9 cellular contexts compared by ENCODE assay signal in the genomic region with DNA sequence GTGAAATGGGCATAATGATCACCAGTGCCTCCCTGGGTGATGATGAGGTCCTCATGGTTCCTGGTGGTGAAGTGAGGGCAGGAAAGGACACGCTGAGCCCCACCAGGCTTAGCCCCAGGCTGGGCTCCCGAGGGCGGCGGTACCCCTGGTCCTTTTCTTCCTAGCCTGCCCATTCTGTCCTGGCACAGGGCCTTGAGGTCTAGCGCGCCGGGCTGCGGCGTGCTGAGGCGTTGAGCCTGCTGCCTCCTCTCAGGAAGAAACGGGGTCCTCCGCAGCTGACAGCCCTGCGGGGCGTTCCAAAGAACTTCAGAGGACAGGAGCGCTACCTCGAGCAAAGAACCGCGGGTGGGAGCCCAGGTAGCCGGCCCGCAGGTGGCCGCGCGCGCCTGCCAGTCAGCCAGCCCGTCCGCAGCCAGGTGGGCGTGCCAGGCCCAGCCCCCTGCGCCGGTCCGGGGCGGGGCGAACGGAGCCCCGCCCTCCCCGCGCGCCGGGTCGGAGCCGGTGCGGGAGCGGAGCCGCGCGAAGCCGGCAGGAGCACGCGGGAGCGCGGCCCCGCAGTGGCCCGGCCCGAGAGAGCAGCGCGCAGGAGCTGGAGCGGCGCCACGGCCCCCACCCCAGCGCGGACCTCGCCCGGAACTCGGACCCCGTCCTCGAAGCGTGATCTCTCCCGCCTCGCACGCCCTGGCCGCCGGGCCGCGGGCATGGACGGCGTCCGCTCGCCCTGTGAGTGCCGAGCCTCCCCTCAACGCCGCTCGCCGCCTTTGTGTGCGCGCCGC. TPM values are rescaled to one million over a fixed set of nuclear protein-coding genes. Genes with fewer than 3 reads are reported as not detected.
A peak's percentile ranks its signal among the peaks of the same experiment; 100 is the strongest.
DNase-seq lines count a peak whose midpoint lies in the region; ATAC-seq, FAIRE-seq and TF ChIP-seq lines count a peak whose summit lies in the region.
"Had no signal": no experiment of that assay in that cellular context is flagged by ENCODE, and none has a peak within 500 bp of the region (broad histone marks: within the 10 kb centered on the region; RNA-seq: fewer than 3 reads in every experiment).

A gene (plus strand): TSS at position 477 of the 776 bp plus-strand sequence. CDS start 791 bp downstream, outside the sequence.

- peaks cover 79% of the 10 kb centered on the region for H3K4me1 ChIP-seq in HepG2 (ENCODE audit: insufficient read depth, low read length)

- H3K79me2 ChIP-seq in HepG2 (ENCODE audit: insufficient read depth, low read length), result peaks cover 33% of the 10 kb centered on the region

- no peak within 1 kb of the TSS for H2AFZ ChIP-seq in HepG2 (ENCODE audit: low read length)

- H3K4me3 ChIP-seq in HepG2 (replicated peaks in 1 of 3; ENCODE audit: insufficient read depth in 1 of 3, low read depth in 2 of 3, low read length in 3 of 3), result peak within 1 kb of the TSS; percentile 70 to 79 (median 74)

- TF ChIP-seq CTCF in HepG2 (CRISPR knock-in tag; IDR thresholded peaks at IDR 0.05), result peak; percentile 11; the same call in 1 of the 2 replicates

- peak within 1 kb of the TSS; percentile 41 for H3K27ac ChIP-seq in HepG2 (ENCODE audit: extremely low read length, insufficient read depth, low read length)

- intact Hi-C loops in HepG2 (cut with micrococcal nuclease; ENCODE audit: unreplicated experiment), result no loop called here

- H3K9me3 ChIP-seq in HepG2 (ENCODE audit: low read length), result no peaks in the 10 kb centered on the region

- peaks cover 3 to 21% of the 10 kb centered on the region in 2 experiments; a peak in 4 of 5 replicates for H3K27me3 ChIP-seq in HepG2 (ENCODE audit: control insufficient read depth in 1 of 2, insufficient read depth in 2 of 2, low read length in 2 of 2)

- in situ Hi-C loops in HepG2 (cut with HindIII; ENCODE audit: extremely low pct_ligation_motif_present, low pct_unique_long_range_greater_than_20kb), result no loop called here

- BruUV-seq in HepG2 (replicated peaks; lab: Mats Ljungman, UMichigan), result no TSS peak

- ATAC-seq in HepG2 (peak; percentile 65), HG03342 (IDR thresholded peaks at IDR 0.05; ENCODE audit: unreplicated experiment) (no peak)

- peak within 1 kb of the TSS; percentile 72 for H3K9ac ChIP-seq in HepG2 (ENCODE audit: insufficient read depth, low read depth, low read length)

- TF ChIP-seq EP300 in HepG2 (IDR thresholded peaks at IDR 0.05; ENCODE audit: low read depth in 2 of 2, low read length in 2 of 2) (no peak), HepG2 (CRISPR knock-in tag; IDR thresholded peaks at IDR 0.05; ENCODE audit: borderline replicate concordance) (no peak)

- peak within 1 kb of the TSS; percentile 80 for H3K4me2 ChIP-seq in HepG2 (ENCODE audit: low read depth, low read length)

- peak; percentile 6; the same call in 1 of the 2 replicates for TF ChIP-seq RAD21 in HepG2 (CRISPR knock-in tag; IDR thresholded peaks at IDR 0.05)

- CTCF ChIA-PET in HepG2 (lab: Yijun Ruan, JAX; ENCODE audit: low intra/inter-chr PET ratio, low total read pairs), result no interaction called here

- FAIRE-seq in HepG2 (lab: Jason Lieb, UNC), result no peak
- FAIRE-seq: G401.6 had no signal

- peak; percentile 16 for DNase-seq in activated CD4-positive, alpha-beta T cell treated with anti-CD3 and anti-CD28 coated beads for 1 hour
- DNase-seq in activated CD4-positive, alpha-beta T cell treated with anti-CD3 and anti-CD28 coated beads, Interleukin-2, amount 50 U/mL, for 4 hours, result no peak
- DNase-seq in T-helper 9 cell (peak; percentile 32), cerebellum (ENCODE audit: low spot score) (peak; percentile 94), HepG2 (ENCODE audit: low spot score) (no peak), SW 1271 (lab: John Stamatoyannopoulos, UW) (no peak)
- DNase-seq in stimulated activated CD4-positive, alpha-beta T cell treated with anti-CD3 and anti-CD28 coated beads, Interleukin-4, amount 100 ng/mL, for 24 hours, result peak; percentile 25

- 0 out of 5 replicates have a peak, but pooled peaks cover 1 to 4% of the 10 kb centered on the region in 2 experiments for H3K36me3 ChIP-seq in HepG2 (replicated peaks in 1 of 2; ENCODE audit: control insufficient read depth in 1 of 2, insufficient read depth in 2 of 2, low read length in 2 of 2)

- 6% methylated on average over 12 of the region's 85 CpGs for WGBS in HepG2 (ENCODE audit: low lambda C conversion rate)

- H4K20me1 ChIP-seq in HepG2 (ENCODE audit: insufficient read depth, low read length), result no peaks in the 10 kb centered on the region

- POLR2A ChIA-PET in HepG2 (lab: Yijun Ruan, JAX), result no interaction called here

- TF ChIP-seq POLR2A in HepG2 (IDR thresholded peaks at IDR 0.05; ENCODE audit: insufficient read depth in 1 of 2, low read depth in 2 of 2, low read length in 2 of 2), result 0 out of 4 replicates have a peak, but pooled peaks of 1 of the 2 experiments have one; percentile 25

TF ChIP-seq in HepG2, 621 proteins besides CTCF, POLR2A, EP300 and RAD21 (continues in another document):
- TF ChIP-seq, protein P1, sequence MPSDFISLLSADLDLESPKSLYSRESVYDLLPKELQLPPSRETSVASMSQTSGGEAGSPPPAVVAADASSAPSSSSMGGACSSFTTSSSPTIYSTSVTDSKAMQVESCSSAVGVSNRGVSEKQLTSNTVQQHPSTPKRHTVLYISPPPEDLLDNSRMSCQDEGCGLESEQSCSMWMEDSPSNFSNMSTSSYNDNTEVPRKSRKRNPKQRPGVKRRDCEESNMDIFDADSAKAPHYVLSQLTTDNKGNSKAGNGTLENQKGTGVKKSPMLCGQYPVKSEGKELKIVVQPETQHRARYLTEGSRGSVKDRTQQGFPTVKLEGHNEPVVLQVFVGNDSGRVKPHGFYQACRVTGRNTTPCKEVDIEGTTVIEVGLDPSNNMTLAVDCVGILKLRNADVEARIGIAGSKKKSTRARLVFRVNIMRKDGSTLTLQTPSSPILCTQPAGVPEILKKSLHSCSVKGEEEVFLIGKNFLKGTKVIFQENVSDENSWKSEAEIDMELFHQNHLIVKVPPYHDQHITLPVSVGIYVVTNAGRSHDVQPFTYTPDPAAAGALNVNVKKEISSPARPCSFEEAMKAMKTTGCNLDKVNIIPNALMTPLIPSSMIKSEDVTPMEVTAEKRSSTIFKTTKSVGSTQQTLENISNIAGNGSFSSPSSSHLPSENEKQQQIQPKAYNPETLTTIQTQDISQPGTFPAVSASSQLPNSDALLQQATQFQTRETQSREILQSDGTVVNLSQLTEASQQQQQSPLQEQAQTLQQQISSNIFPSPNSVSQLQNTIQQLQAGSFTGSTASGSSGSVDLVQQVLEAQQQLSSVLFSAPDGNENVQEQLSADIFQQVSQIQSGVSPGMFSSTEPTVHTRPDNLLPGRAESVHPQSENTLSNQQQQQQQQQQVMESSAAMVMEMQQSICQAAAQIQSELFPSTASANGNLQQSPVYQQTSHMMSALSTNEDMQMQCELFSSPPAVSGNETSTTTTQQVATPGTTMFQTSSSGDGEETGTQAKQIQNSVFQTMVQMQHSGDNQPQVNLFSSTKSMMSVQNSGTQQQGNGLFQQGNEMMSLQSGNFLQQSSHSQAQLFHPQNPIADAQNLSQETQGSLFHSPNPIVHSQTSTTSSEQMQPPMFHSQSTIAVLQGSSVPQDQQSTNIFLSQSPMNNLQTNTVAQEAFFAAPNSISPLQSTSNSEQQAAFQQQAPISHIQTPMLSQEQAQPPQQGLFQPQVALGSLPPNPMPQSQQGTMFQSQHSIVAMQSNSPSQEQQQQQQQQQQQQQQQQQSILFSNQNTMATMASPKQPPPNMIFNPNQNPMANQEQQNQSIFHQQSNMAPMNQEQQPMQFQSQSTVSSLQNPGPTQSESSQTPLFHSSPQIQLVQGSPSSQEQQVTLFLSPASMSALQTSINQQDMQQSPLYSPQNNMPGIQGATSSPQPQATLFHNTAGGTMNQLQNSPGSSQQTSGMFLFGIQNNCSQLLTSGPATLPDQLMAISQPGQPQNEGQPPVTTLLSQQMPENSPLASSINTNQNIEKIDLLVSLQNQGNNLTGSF (CRISPR knock-in tag; IDR thresholded peaks at IDR 0.05), result no peak
- no peak for TF ChIP-seq ZNF543 (CRISPR knock-in tag; IDR thresholded peaks at IDR 0.05)
- TF ChIP-seq ZFP62 (CRISPR knock-in tag; IDR thresholded peaks at IDR 0.05), result no peak
- no peak for TF ChIP-seq ZNF747 (CRISPR knock-in tag; IDR thresholded peaks at IDR 0.05; ENCODE audit: borderline replicate concordance)
- TF ChIP-seq, protein P2, sequence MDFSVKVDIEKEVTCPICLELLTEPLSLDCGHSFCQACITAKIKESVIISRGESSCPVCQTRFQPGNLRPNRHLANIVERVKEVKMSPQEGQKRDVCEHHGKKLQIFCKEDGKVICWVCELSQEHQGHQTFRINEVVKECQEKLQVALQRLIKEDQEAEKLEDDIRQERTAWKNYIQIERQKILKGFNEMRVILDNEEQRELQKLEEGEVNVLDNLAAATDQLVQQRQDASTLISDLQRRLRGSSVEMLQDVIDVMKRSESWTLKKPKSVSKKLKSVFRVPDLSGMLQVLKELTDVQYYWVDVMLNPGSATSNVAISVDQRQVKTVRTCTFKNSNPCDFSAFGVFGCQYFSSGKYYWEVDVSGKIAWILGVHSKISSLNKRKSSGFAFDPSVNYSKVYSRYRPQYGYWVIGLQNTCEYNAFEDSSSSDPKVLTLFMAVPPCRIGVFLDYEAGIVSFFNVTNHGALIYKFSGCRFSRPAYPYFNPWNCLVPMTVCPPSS (IDR thresholded peaks at IDR 0.05), result no peak
- no peak for TF ChIP-seq TEAD2 (CRISPR knock-in tag; IDR thresholded peaks at IDR 0.05)

RNA-seq across cellular contexts. Expression of the gene that starts here (rescaled TPM):
- total RNA-seq in cerebellum (47.4 TPM), HepG2 (2016; rRNA removed; fragmentation: Illumina TruSeq; extraction: Trizol) (10.5 and 16.6 TPM in 2 replicates)
- total RNA-seq in HepG2 (2016; cell fraction: cytosol; rRNA removed; fragmentation: Illumina TruSeq; extraction: Trizol; ENCODE audit: low read depth), result 2.8 and 5.4 TPM in 2 replicates
- 7.9 and 14.6 TPM in 2 replicates for total RNA-seq in HepG2 (2016; cell fraction: insoluble cytoplasmic fraction; rRNA removed; fragmentation: Illumina TruSeq; extraction: Trizol)
- total RNA-seq in HepG2 (2016; cell fraction: membrane; rRNA removed; fragmentation: Illumina TruSeq; extraction: Trizol), result 9.4 and 9.8 TPM in 2 replicates
- total RNA-seq in HepG2 (2016; cell fraction: nucleus; rRNA removed; fragmentation: Illumina TruSeq; extraction: Trizol), result 21.0 and 29.3 TPM in 2 replicates
- polyA plus RNA-seq in HepG2 (2011; rRNA removed), result 11.4 and 12.0 TPM in 2 replicates
- 3.1 and 5.3 TPM in 2 replicates for polyA plus RNA-seq in HepG2 (2011; cell fraction: cytosol; rRNA removed)
- 98.4 and 126 TPM in 2 replicates for polyA plus RNA-seq in HepG2 (2011; cell fraction: nucleus; rRNA removed)
- polyA plus RNA-seq in HepG2 (2012), result 29.1 and 39.4 TPM in 2 replicates
- polyA plus RNA-seq in HepG2 (2016; cell fraction: cytosol; fragmentation: Illumina TruSeq; extraction: Trizol; ENCODE audit: low read depth), result 3.2 and 4.2 TPM in 2 replicates
- 18.9 and 27.7 TPM in 2 replicates for polyA plus RNA-seq in HepG2 (2016; cell fraction: insoluble cytoplasmic fraction; fragmentation: Illumina TruSeq; extraction: Trizol; ENCODE audit: low read depth)
- 4.9 and 6.5 TPM in 2 replicates for polyA plus RNA-seq in HepG2 (2016; cell fraction: membrane; fragmentation: Illumina TruSeq; extraction: Trizol; ENCODE audit: low read depth)
- 87.2 and 94.8 TPM in 2 replicates for polyA plus RNA-seq in HepG2 (2016; cell fraction: nucleus; fragmentation: Illumina TruSeq; extraction: Trizol; ENCODE audit: insufficient read depth, low read depth)
- 8.4 and 22.7 TPM in 2 replicates for polyA minus RNA-seq in HepG2 (2011; rRNA and poly(A)+ RNA removed; ENCODE audit: low replicate concordance)
- 15.8 and 17.9 TPM in 2 replicates for polyA minus RNA-seq in HepG2 (2011; cell fraction: cytosol; rRNA and poly(A)+ RNA removed)
- polyA minus RNA-seq in HepG2 (2011; cell fraction: nucleus; rRNA and poly(A)+ RNA removed), result 32.8 and 40.0 TPM in 2 replicates

Comparison
In these comparisons a context has a peak if more than half of its experiments do, and no peak if none do; other contexts are left out.
1. DNase-seq: peak in activated CD4-positive, alpha-beta T cell treated with anti-CD3 and anti-CD28 coated beads for 1 hour (single experiment), T-helper 9 cell (single experiment), cerebellum (single experiment) and stimulated activated CD4-positive, alpha-beta T cell treated with anti-CD3 and anti-CD28 coated beads, Interleukin-4, amount 100 ng/mL, for 24 hours (single experiment); none in activated CD4-positive, alpha-beta T cell treated with anti-CD3 and anti-CD28 coated beads, Interleukin-2, amount 50 U/mL, for 4 hours (0 of 2), HepG2 (single experiment) and SW 1271 (0 of 2).